25 cellular contexts compared by ENCODE assay signal in genomic region chr22:40118979-40119378, GRCh38.
"Had no signal": no experiment of that assay in that cellular context is flagged by ENCODE, and none has a peak within 500 bp of the region (broad histone marks: within the 10 kb centered on the region; RNA-seq: fewer than 3 reads in every experiment).

No MANE protein-coding gene starts in this region.

- DNase-seq: activated CD4-positive, alpha-beta T cell treated with anti-CD3 and anti-CD28 coated beads, Interleukin-2, amount 50 U/mL, for 1 hour; activated CD4-positive, CD25-positive, alpha-beta regulatory T cell treated with anti-CD3 and anti-CD28 coated beads, Interleukin-2, amount 50 U/mL, for 72 hours; activated naive CD4-positive, alpha-beta T cell treated with anti-CD3 and anti-CD28 coated beads for 36 hours; activated T-cell treated with anti-CD3 and anti-CD28 coated beads, Interleukin-2, amount 50 U/mL, for 4 hours; adrenal gland; central memory CD4-positive, alpha-beta T cell; effector memory CD4-positive, alpha-beta T cell; foreskin melanocyte; kidney; ovary; spleen; stimulated activated CD4-positive, alpha-beta T cell treated with anti-CD3 and anti-CD28 coated beads, Interleukin-4, amount 100 ng/mL, for 24 hours; substantia nigra; tibial artery; WERI-Rb-1 had no signal

- H3K27me3 Mint-ChIP-seq: natural killer cell treated with Interleukin-12 subunit alpha and Interleukin-12 subunit beta and Interleukin-15 and Interleukin-18, amount 100 ng/mL, for 72 hours; stimulated activated naive CD8-positive, alpha-beta T cell treated with anti-CD3 and anti-CD28 coated beads, Interleukin-15, Interleukin-2, amounts not matched to agents 100 ng/mL and 50 ng/mL, for 24 hours had no signal

- H3K4me3 ChIP-seq: adrenal gland, ascending aorta, lung, ovary, prostate gland, right atrium auricular region, spleen, tibial artery had no signal

- H3K4me1 ChIP-seq: ascending aorta, prostate gland had no signal

- H3K4me1 Mint-ChIP-seq: mesothelial cell of epicardium had no signal

- H3K4me3 Mint-ChIP-seq: activated naive CD4-positive, alpha-beta T cell treated with anti-CD3 and anti-CD28 coated beads for 36 hours; activated T-cell treated with anti-CD3 and anti-CD28 coated beads, Interleukin-2, amount 50 U/mL, for 4 hours; mesothelial cell of epicardium; natural killer cell treated with Interleukin-12 subunit alpha and Interleukin-12 subunit beta and Interleukin-15 and Interleukin-18, amount 100 ng/mL, for 72 hours; stimulated activated naive CD8-positive, alpha-beta T cell treated with anti-CD3 and anti-CD28 coated beads, Interleukin-15, Interleukin-2, amounts not matched to agents 100 ng/mL and 50 ng/mL, for 24 hours had no signal

- ATAC-seq: activated T-cell treated with anti-CD3 and anti-CD28 coated beads, Interleukin-2, amount 50 U/mL, for 4 hours; esophagus mucosa; natural killer cell treated with Interleukin-12 subunit alpha and Interleukin-12 subunit beta and Interleukin-15 and Interleukin-18, amount 100 ng/mL, for 72 hours had no signal

- H3K9me3 ChIP-seq: adrenal gland, ascending aorta, neutrophil, ovary, prostate gland, right atrium auricular region, spleen, tibial artery had no signal

- H3K36me3 Mint-ChIP-seq: mesothelial cell of epicardium; natural killer cell treated with Interleukin-12 subunit alpha and Interleukin-12 subunit beta and Interleukin-15 and Interleukin-18, amount 100 ng/mL, for 72 hours had no signal

- H3K27me3 ChIP-seq: adrenal gland, ascending aorta, neutrophil, ovary, right atrium auricular region, spleen, tibial artery had no signal

- H3K36me3 ChIP-seq: adrenal gland, ovary, prostate gland, right atrium auricular region, WERI-Rb-1 had no signal

- H3K27ac ChIP-seq: adrenal gland, ascending aorta, neutrophil, ovary, prostate gland, right atrium auricular region, spleen, tibial artery, WERI-Rb-1 had no signal

- H3K27ac Mint-ChIP-seq: activated T-helper 2 cell treated with anti-CD3 and anti-CD28 coated beads, Interferon-gamma antibody, Interleukin-2, Interleukin-4, amounts not matched to agents 10 μg/mL and 5 μg/mL and 100 μg/mL, durations not matched to agents 14 hours and 24 hours and 36 hours; mesothelial cell of epicardium; stimulated activated naive CD8-positive, alpha-beta T cell treated with anti-CD3 and anti-CD28 coated beads, Interleukin-15, Interleukin-2, amounts not matched to agents 100 ng/mL and 50 ng/mL, for 24 hours had no signal

- H3K9me3 Mint-ChIP-seq: activated naive CD4-positive, alpha-beta T cell treated with anti-CD3 and anti-CD28 coated beads for 36 hours; activated T-cell treated with anti-CD3 and anti-CD28 coated beads, Interleukin-2, amount 50 U/mL, for 4 hours; activated T-helper 2 cell treated with anti-CD3 and anti-CD28 coated beads, Interferon-gamma antibody, Interleukin-2, Interleukin-4, amounts not matched to agents 10 μg/mL and 5 μg/mL and 100 μg/mL, durations not matched to agents 14 hours and 24 hours and 36 hours; mesothelial cell of epicardium; natural killer cell treated with Interleukin-12 subunit alpha and Interleukin-12 subunit beta and Interleukin-15 and Interleukin-18, amount 100 ng/mL, for 72 hours; stimulated activated naive CD8-positive, alpha-beta T cell treated with anti-CD3 and anti-CD28 coated beads, Interleukin-15, Interleukin-2, amounts not matched to agents 100 ng/mL and 50 ng/mL, for 24 hours had no signal
